ENCODE assay signal across 17 cellular contexts in the genomic region with DNA sequence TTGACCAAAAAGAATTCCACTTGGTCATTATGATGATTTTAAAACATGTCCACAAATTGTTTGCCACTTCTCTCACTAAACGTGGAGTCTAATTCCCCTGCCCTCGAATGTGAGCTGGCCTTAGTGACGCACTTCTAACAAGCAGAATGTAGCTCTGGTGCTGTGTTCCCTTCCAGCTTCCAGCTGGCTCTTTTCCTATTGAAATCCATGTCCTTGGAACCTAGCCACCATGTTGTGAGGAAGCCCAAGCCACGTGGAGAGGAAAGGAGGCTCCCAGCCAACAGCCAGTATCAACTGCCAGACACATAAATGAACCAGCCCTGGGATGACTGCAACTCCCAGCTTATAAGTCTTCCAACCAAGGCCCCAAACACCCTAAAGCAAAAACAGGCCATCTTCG. TPM values are rescaled to one million over a fixed set of nuclear protein-coding genes. Genes with fewer than 3 reads are reported as not detected.
DNase-seq lines count a peak whose midpoint lies in the region; ATAC-seq, FAIRE-seq and TF ChIP-seq lines count a peak whose summit lies in the region.
"Had no signal": no experiment of that assay in that cellular context is flagged by ENCODE, and none has a peak within 500 bp of the region (broad histone marks: within the 10 kb centered on the region; RNA-seq: fewer than 3 reads in every experiment).

No MANE protein-coding gene starts in this region.

- DNase-seq in NCI-H2171 treated with DMSO at 0.1 percent for 48 hours (lab: John Stamatoyannopoulos, UW) = peak; percentile 5
- DNase-seq in NCI-H2171 (lab: John Stamatoyannopoulos, UW) = no peak
- peak; percentile 89 for DNase-seq in cerebellar cortex (ENCODE audit: low spot score)
- DNase-seq in HepG2 (ENCODE audit: low spot score) = no peak
- peak; percentile 67 to 74 for DNase-seq in tibial artery
- no peak for DNase-seq in DMS79 treated with DMSO at 0.1 percent for 48 hours (lab: John Stamatoyannopoulos, UW)
- DNase-seq: CD8-positive, alpha-beta memory T cell; central memory CD4-positive, alpha-beta T cell; GF-D8; PC-3; stimulated activated CD4-positive, alpha-beta T cell treated with anti-CD3 and anti-CD28 coated beads, Interleukin-2, amount 100 ng/mL, for 48 hours; upper lobe of right lung; WERI-Rb-1 had no signal

- no peak for ATAC-seq in HepG2
- ATAC-seq in GM19324 (IDR thresholded peaks at IDR 0.05; ENCODE audit: low FRiP score, unreplicated experiment) = no peak
- ATAC-seq in HG02870 (IDR thresholded peaks at IDR 0.05; ENCODE audit: unreplicated experiment) = no peak
- ATAC-seq: PC-3, upper lobe of right lung had no signal

- H3K27me3 ChIP-seq in HepG2 (ENCODE audit: control insufficient read depth in 1 of 2, insufficient read depth in 2 of 2, low read length in 2 of 2) = peaks cover 0 to 6% of the 10 kb centered on the region in 2 experiments; a peak in 1 of 5 replicates
- peaks cover 0 to 12% of the 10 kb centered on the region in 2 donors for H3K27me3 ChIP-seq in tibial artery

- POLR2A ChIA-PET in HepG2 (lab: Yijun Ruan, JAX) = no interaction called here

- TF ChIP-seq POLR2A in HepG2 (IDR thresholded peaks at IDR 0.05; ENCODE audit: insufficient read depth in 1 of 2, low read depth in 2 of 2, low read length in 2 of 2) = no peak

- H3K4me2 ChIP-seq in HepG2 (ENCODE audit: low read depth, low read length) = no peak overlapping the region

- no peak overlapping the region for H3K4me3 ChIP-seq in HepG2 (replicated peaks in 1 of 3; ENCODE audit: insufficient read depth in 1 of 3, low read depth in 2 of 3, low read length in 3 of 3)
- no peak overlapping the region for H3K4me3 ChIP-seq in tibial artery
- H3K4me3 ChIP-seq: upper lobe of right lung had no signal

- no peak overlapping the region for H3K27ac ChIP-seq in HepG2 (ENCODE audit: extremely low read length, insufficient read depth, low read length)
- no peak overlapping the region for H3K27ac ChIP-seq in tibial artery
- H3K27ac ChIP-seq: upper lobe of right lung, WERI-Rb-1 had no signal

- no peak overlapping the region for H2AFZ ChIP-seq in HepG2 (ENCODE audit: low read length)

- CTCF ChIA-PET in HepG2 (lab: Yijun Ruan, JAX; ENCODE audit: low intra/inter-chr PET ratio, low total read pairs) = no interaction called here

- no TSS peak for BruUV-seq in HepG2 (replicated peaks; lab: Mats Ljungman, UMichigan)

- no peaks in the 10 kb centered on the region for H4K20me1 ChIP-seq in HepG2 (ENCODE audit: insufficient read depth, low read length)

- FAIRE-seq in HepG2 (lab: Jason Lieb, UNC) = no peak
- FAIRE-seq: A204.1, HTR-8/SVneo had no signal

- H3K9ac ChIP-seq in HepG2 (ENCODE audit: insufficient read depth, low read depth, low read length) = no peak overlapping the region

- H3K4me1 ChIP-seq in HepG2 (ENCODE audit: insufficient read depth, low read length) (peaks cover 32% of the 10 kb centered on the region), tibial artery (no peaks in the 10 kb centered on the region)

- H3K9me3 ChIP-seq in HepG2 (ENCODE audit: low read length) = peaks cover 13% of the 10 kb centered on the region
- H3K9me3 ChIP-seq in tibial artery = peaks cover 0 to 10% (median 0%) of the 10 kb centered on the region in 3 donors

- no peaks in the 10 kb centered on the region for H3K36me3 ChIP-seq in HepG2 (replicated peaks in 1 of 2; ENCODE audit: control insufficient read depth in 1 of 2, insufficient read depth in 2 of 2, low read length in 2 of 2)
- H3K36me3 ChIP-seq in tibial artery = no peaks in the 10 kb centered on the region
- H3K36me3 ChIP-seq: upper lobe of right lung, WERI-Rb-1 had no signal

- TF ChIP-seq EP300 in HepG2 (IDR thresholded peaks at IDR 0.05; ENCODE audit: low read depth in 2 of 2, low read length in 2 of 2) (no peak), HepG2 (CRISPR knock-in tag; IDR thresholded peaks at IDR 0.05; ENCODE audit: borderline replicate concordance) (no peak)

- in situ Hi-C loops in HepG2 (cut with HindIII; ENCODE audit: extremely low pct_ligation_motif_present, low pct_unique_long_range_greater_than_20kb) = no loop called here

- no peak for TF ChIP-seq RAD21 in HepG2 (CRISPR knock-in tag; IDR thresholded peaks at IDR 0.05)

- intact Hi-C loops in HepG2 (cut with micrococcal nuclease; ENCODE audit: unreplicated experiment) = no loop called here
- intact Hi-C loops in tibial artery (cut with DNase I; ENCODE audit: low total_unique reads) = no loop called here

- no peaks in the 10 kb centered on the region for H3K79me2 ChIP-seq in HepG2 (ENCODE audit: insufficient read depth, low read length)

- 40% methylated on average over 5 of the region's 5 CpGs for WGBS in HepG2 (ENCODE audit: low lambda C conversion rate)

- TF ChIP-seq CTCF in HepG2 (CRISPR knock-in tag; IDR thresholded peaks at IDR 0.05) (no peak), tibial artery (IDR thresholded peaks at IDR 0.05) (no peak)

TF ChIP-seq in HepG2, 621 proteins besides CTCF, POLR2A, EP300 and RAD21:
- TF ChIP-seq YY1 (IDR thresholded peaks at IDR 0.05; ENCODE audit: insufficient read depth, insufficient replicate concordance, low read depth, low read length) (peak; percentile 35), ZNF605 (CRISPR knock-in tag; IDR thresholded peaks at IDR 0.05) (no peak)

RNA-seq across cellular contexts. Expression of a gene that starts 23.6 kb away (rescaled TPM):
- 99.9 and 103 TPM in 2 replicates for total RNA-seq in HepG2 (2016; rRNA removed; fragmentation: Illumina TruSeq; extraction: Trizol)
- 28.5 and 32.0 TPM in 2 replicates for total RNA-seq in HepG2 (2016; cell fraction: cytosol; rRNA removed; fragmentation: Illumina TruSeq; extraction: Trizol; ENCODE audit: low read depth)
- total RNA-seq in HepG2 (2016; cell fraction: insoluble cytoplasmic fraction; rRNA removed; fragmentation: Illumina TruSeq; extraction: Trizol) = 99.3 and 101 TPM in 2 replicates
- 88.0 and 107 TPM in 2 replicates for total RNA-seq in HepG2 (2016; cell fraction: membrane; rRNA removed; fragmentation: Illumina TruSeq; extraction: Trizol)
- total RNA-seq in HepG2 (2016; cell fraction: nucleus; rRNA removed; fragmentation: Illumina TruSeq; extraction: Trizol) = 47.4 and 51.4 TPM in 2 replicates
- polyA plus RNA-seq in HepG2 (2011; rRNA removed) = 24.8 and 35.0 TPM in 2 replicates
- 40.5 and 42.6 TPM in 2 replicates for polyA plus RNA-seq in HepG2 (2011; cell fraction: cytosol; rRNA removed)
- polyA plus RNA-seq in HepG2 (2011; cell fraction: nucleus; rRNA removed) = 17.3 and 19.3 TPM in 2 replicates
- 22.3 and 27.0 TPM in 2 replicates for polyA plus RNA-seq in HepG2 (2012)
- polyA plus RNA-seq in HepG2 (2016; cell fraction: cytosol; fragmentation: Illumina TruSeq; extraction: Trizol; ENCODE audit: low read depth) = 23.5 and 27.9 TPM in 2 replicates
- 121 and 123 TPM in 2 replicates for polyA plus RNA-seq in HepG2 (2016; cell fraction: insoluble cytoplasmic fraction; fragmentation: Illumina TruSeq; extraction: Trizol; ENCODE audit: low read depth)
- 68.7 and 77.8 TPM in 2 replicates for polyA plus RNA-seq in HepG2 (2016; cell fraction: membrane; fragmentation: Illumina TruSeq; extraction: Trizol; ENCODE audit: low read depth)
- 76.4 and 86.3 TPM in 2 replicates for polyA plus RNA-seq in HepG2 (2016; cell fraction: nucleus; fragmentation: Illumina TruSeq; extraction: Trizol; ENCODE audit: insufficient read depth, low read depth)
- polyA minus RNA-seq in HepG2 (2011; rRNA and poly(A)+ RNA removed; ENCODE audit: low replicate concordance) = 4.5 and 45.0 TPM in 2 replicates
- 25.4 and 32.4 TPM in 2 replicates for polyA minus RNA-seq in HepG2 (2011; cell fraction: cytosol; rRNA and poly(A)+ RNA removed)
- polyA minus RNA-seq in HepG2 (2011; cell fraction: nucleus; rRNA and poly(A)+ RNA removed) = 15.6 and 18.2 TPM in 2 replicates

RNA-seq across cellular contexts. Expression of a gene that starts 47.6 kb away (rescaled TPM):
- total RNA-seq in HepG2 (2016; rRNA removed; fragmentation: Illumina TruSeq; extraction: Trizol) = 34.3 and 49.8 TPM in 2 replicates
- 13.2 and 14.7 TPM in 2 replicates for total RNA-seq in HepG2 (2016; cell fraction: cytosol; rRNA removed; fragmentation: Illumina TruSeq; extraction: Trizol; ENCODE audit: low read depth)
- total RNA-seq in HepG2 (2016; cell fraction: insoluble cytoplasmic fraction; rRNA removed; fragmentation: Illumina TruSeq; extraction: Trizol) = 35.7 and 49.1 TPM in 2 replicates
- total RNA-seq in HepG2 (2016; cell fraction: membrane; rRNA removed; fragmentation: Illumina TruSeq; extraction: Trizol) = 37.6 and 38.8 TPM in 2 replicates
- total RNA-seq in HepG2 (2016; cell fraction: nucleus; rRNA removed; fragmentation: Illumina TruSeq; extraction: Trizol) = 24.5 and 24.7 TPM in 2 replicates
- 25.7 and 26.6 TPM in 2 replicates for polyA plus RNA-seq in HepG2 (2011; rRNA removed)
- polyA plus RNA-seq in HepG2 (2011; cell fraction: cytosol; rRNA removed) = 16.9 and 25.6 TPM in 2 replicates
- 11.7 and 17.0 TPM in 2 replicates for polyA plus RNA-seq in HepG2 (2011; cell fraction: nucleus; rRNA removed)
- 34.2 and 46.3 TPM in 2 replicates for polyA plus RNA-seq in HepG2 (2012)
- 13.2 and 15.5 TPM in 2 replicates for polyA plus RNA-seq in HepG2 (2016; cell fraction: cytosol; fragmentation: Illumina TruSeq; extraction: Trizol; ENCODE audit: low read depth)
- 44.3 and 47.4 TPM in 2 replicates for polyA plus RNA-seq in HepG2 (2016; cell fraction: insoluble cytoplasmic fraction; fragmentation: Illumina TruSeq; extraction: Trizol; ENCODE audit: low read depth)
- 25.6 and 28.0 TPM in 2 replicates for polyA plus RNA-seq in HepG2 (2016; cell fraction: membrane; fragmentation: Illumina TruSeq; extraction: Trizol; ENCODE audit: low read depth)
- polyA plus RNA-seq in HepG2 (2016; cell fraction: nucleus; fragmentation: Illumina TruSeq; extraction: Trizol; ENCODE audit: insufficient read depth, low read depth) = 30.5 and 35.3 TPM in 2 replicates
- polyA minus RNA-seq in HepG2 (2011; rRNA and poly(A)+ RNA removed; ENCODE audit: low replicate concordance) = 14.6 and 15.2 TPM in 2 replicates
- polyA minus RNA-seq in HepG2 (2011; cell fraction: cytosol; rRNA and poly(A)+ RNA removed) = 18.9 and 25.7 TPM in 2 replicates
- 26.3 and 34.8 TPM in 2 replicates for polyA minus RNA-seq in HepG2 (2011; cell fraction: nucleus; rRNA and poly(A)+ RNA removed)

Comparison
In these comparisons a context has a peak if more than half of its experiments do, and no peak if none do; other contexts are left out.
1. DNase-seq: peak in NCI-H2171 treated with DMSO at 0.1 percent for 48 hours (single experiment), cerebellar cortex (single experiment) and tibial artery (2 of 2); none in NCI-H2171 (single experiment), HepG2 (single experiment) and DMS79 treated with DMSO at 0.1 percent for 48 hours (single experiment).